Comparison of ENCODE assay signal across 10 cellular contexts in genomic region chr11:111633756-111634362, GRCh38. TPM values are rescaled to one million over a fixed set of nuclear protein-coding genes. Genes with fewer than 3 reads are reported as not detected.
DNase-seq lines count a peak whose midpoint lies in the region; ATAC-seq lines count a peak whose summit lies in the region.
"Had no signal": no experiment of that assay in that cellular context is flagged by ENCODE, and none has a peak within 500 bp of the region (broad histone marks: within the 10 kb centered on the region; RNA-seq: fewer than 3 reads in every experiment).

No MANE protein-coding gene starts in this region.

- H3K4me1 ChIP-seq in CD4-positive, alpha-beta memory T cell (ENCODE audit: insufficient read depth, low read length): peaks cover 13% of the 10 kb centered on the region

- POLR2A ChIA-PET in CD4-positive, alpha-beta memory T cell (lab: Charles Lee; ENCODE audit: partially characterized antibody): no interaction called here

- no peak overlapping the region for H3K4me3 Mint-ChIP-seq in CD4-positive, alpha-beta memory T cell

- H3K27me3 ChIP-seq in CD4-positive, alpha-beta memory T cell (ENCODE audit: insufficient read depth, low read length): no peaks in the 10 kb centered on the region

- CTCF ChIA-PET in CD4-positive, alpha-beta memory T cell (lab: Charles Lee; ENCODE audit: partially characterized antibody): no interaction called here

- H3K4me3 ChIP-seq in SK-N-MC: no peak overlapping the region
- H3K4me3 ChIP-seq in CD4-positive, alpha-beta memory T cell (ENCODE audit: low read length in 2 of 2): no peak overlapping the region

- DNase-seq in NCI-H748 (lab: John Stamatoyannopoulos, UW; ENCODE audit: unreplicated experiment): peak; percentile 3
- no peak for DNase-seq in NCI-H748 treated with DMSO at 0.1 percent for 48 hours (lab: John Stamatoyannopoulos, UW)
- DNase-seq in SK-N-MC (ENCODE audit: low read depth, low spot score): no peak
- peak; percentile 68 for DNase-seq in foreskin melanocyte
- no peak for DNase-seq in OCI-M1 (lab: John Stamatoyannopoulos, UW)
- no peak for DNase-seq in CD4-positive, alpha-beta memory T cell
- DNase-seq: activated CD4-positive, alpha-beta T cell treated with anti-CD3 and anti-CD28 coated beads, Interleukin-2, amount 50 U/mL, for 4 hours; NCI-H446 treated with DMSO at 0.1 percent for 48 hours had no signal

- no peaks in the 10 kb centered on the region for H3K27me3 Mint-ChIP-seq in CD4-positive, alpha-beta memory T cell

- H3K36me3 Mint-ChIP-seq in CD4-positive, alpha-beta memory T cell: peaks cover 2 to 10% of the 10 kb centered on the region in 2 donors

- no peaks in the 10 kb centered on the region for H3K9me3 ChIP-seq in SK-N-MC (ENCODE audit: low read depth, low read length)
- no peaks in the 10 kb centered on the region for H3K9me3 ChIP-seq in CD4-positive, alpha-beta memory T cell (ENCODE audit: control insufficient read depth in 1 of 2, low read length in 2 of 2)

- peak overlapping the region in 1 of 7 donors; percentile 47 for H3K27ac Mint-ChIP-seq in CD4-positive, alpha-beta memory T cell

- no peak overlapping the region for H3K9ac ChIP-seq in SK-N-MC (ENCODE audit: insufficient read length)

- intact Hi-C loops in CD4-positive, alpha-beta memory T cell (cut with micrococcal nuclease): no loop called here

- H3K27ac ChIP-seq in SK-N-MC (peak overlapping the region; percentile 62; the same call in 1 of the 2 replicates), temporal lobe (ENCODE audit: low read depth, low read length) (peak overlapping the region; percentile 38)
- H3K27ac ChIP-seq in CD4-positive, alpha-beta memory T cell (ENCODE audit: low read depth, low read length): no peak overlapping the region

- H3K9me3 Mint-ChIP-seq in CD4-positive, alpha-beta memory T cell: no peaks in the 10 kb centered on the region

- H3K36me3 ChIP-seq in SK-N-MC (ENCODE audit: insufficient read depth, low read length): peaks cover 18% of the 10 kb centered on the region
- no peaks in the 10 kb centered on the region for H3K36me3 ChIP-seq in CD4-positive, alpha-beta memory T cell (ENCODE audit: insufficient read depth, low read length)

- no peak for ATAC-seq in GM19455 (IDR thresholded peaks at IDR 0.05; ENCODE audit: unreplicated experiment)

- H3K4me1 Mint-ChIP-seq in CD4-positive, alpha-beta memory T cell: peaks cover 14 to 23% (median 21%) of the 10 kb centered on the region in 4 donors

RNA-seq across cellular contexts. Expression of gene SIK2, which starts 31.6 kb away (rescaled TPM):
- total RNA-seq in temporal lobe: 17.0 TPM
- total RNA-seq in CD4-positive, alpha-beta memory T cell: 10 to 100 TPM; 12.8 to 13.8 TPM
- under 1 TPM; 0.04 to 0.38 TPM for polyA plus RNA-seq in CD4-positive, alpha-beta memory T cell

Comparison
In these comparisons a context has a peak if more than half of its experiments do, and no peak if none do; other contexts are left out.
1. DNase-seq: peak in NCI-H748 (single experiment) and foreskin melanocyte (single experiment); none in NCI-H748 treated with DMSO at 0.1 percent for 48 hours (single experiment), SK-N-MC (single experiment), OCI-M1 (single experiment) and CD4-positive, alpha-beta memory T cell (0 of 5).